In the genomic region with DNA sequence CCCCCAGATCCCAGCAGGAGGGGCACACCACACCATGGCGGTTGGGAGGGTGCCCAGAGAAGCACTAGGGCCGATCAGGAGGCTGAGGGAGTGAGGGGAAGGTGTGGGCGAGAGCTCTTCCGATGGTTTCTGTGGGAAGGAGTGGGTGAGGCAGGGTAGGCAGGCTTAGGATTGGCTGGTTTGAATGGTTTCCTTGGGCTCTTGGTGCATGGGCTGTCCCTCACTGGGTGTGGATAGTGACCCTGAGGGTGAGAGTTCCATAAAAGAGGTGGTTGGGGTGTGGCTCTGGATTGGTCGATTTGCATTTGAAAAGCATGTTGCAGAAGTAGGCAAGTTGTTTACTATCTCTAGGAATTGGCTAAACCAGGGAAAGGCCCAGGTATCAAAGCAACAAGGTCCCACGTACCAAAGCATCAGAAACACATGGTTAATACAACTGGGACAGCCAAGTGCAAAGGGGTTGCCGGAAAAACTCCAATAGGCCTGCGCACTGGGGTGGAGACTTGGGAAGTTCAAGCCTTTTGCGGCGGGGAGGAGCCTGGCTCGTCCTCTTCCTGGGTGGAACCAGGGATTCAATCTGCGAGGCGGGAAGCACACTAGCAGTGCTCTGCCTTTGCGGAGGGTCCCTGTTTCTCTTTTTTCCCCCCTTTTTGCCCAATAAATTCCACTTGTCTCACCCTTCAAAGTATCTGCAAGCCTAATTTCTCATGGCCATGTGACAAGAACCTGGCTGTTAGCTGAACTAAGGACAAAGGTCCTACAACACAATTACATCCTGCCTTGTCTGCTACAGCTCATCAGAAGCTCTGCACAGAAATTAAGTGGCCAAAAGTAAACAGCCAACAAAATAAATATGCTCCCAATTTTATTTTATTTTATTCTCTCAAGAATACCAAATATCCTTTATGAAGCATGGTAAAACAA, we compare ENCODE assay signal across 1 cellular context.
TF ChIP-seq lines count a peak whose summit lies in the region.

No MANE protein-coding gene starts in this region.

TF ChIP-seq in GM23338, 12 proteins besides CTCF, POLR2A, EP300 and RAD21 (continued from another document):
- no peak for TF ChIP-seq ZNF462 (CRISPR knock-in tag; IDR thresholded peaks at IDR 0.05)
- TF ChIP-seq STAT1 (IDR thresholded peaks at IDR 0.05; ENCODE audit: unreplicated experiment), result no peak
- no peak for TF ChIP-seq JUNB (IDR thresholded peaks at IDR 0.05; ENCODE audit: unreplicated experiment)
- no peak for TF ChIP-seq CREB1 (CRISPR knock-in tag; IDR thresholded peaks at IDR 0.05; ENCODE audit: low read depth)
- TF ChIP-seq POLR2AphosphoS5 (IDR thresholded peaks at IDR 0.05; ENCODE audit: low read depth), result no peak
- no peak for TF ChIP-seq EZH2 (IDR thresholded peaks at IDR 0.05; ENCODE audit: low read depth, unreplicated experiment)
- TF ChIP-seq ZNF331 (CRISPR knock-in tag; IDR thresholded peaks at IDR 0.05; ENCODE audit: low read depth), result no peak
- TF ChIP-seq ETS1 (IDR thresholded peaks at IDR 0.05), result no peak
- TF ChIP-seq, protein P1, sequence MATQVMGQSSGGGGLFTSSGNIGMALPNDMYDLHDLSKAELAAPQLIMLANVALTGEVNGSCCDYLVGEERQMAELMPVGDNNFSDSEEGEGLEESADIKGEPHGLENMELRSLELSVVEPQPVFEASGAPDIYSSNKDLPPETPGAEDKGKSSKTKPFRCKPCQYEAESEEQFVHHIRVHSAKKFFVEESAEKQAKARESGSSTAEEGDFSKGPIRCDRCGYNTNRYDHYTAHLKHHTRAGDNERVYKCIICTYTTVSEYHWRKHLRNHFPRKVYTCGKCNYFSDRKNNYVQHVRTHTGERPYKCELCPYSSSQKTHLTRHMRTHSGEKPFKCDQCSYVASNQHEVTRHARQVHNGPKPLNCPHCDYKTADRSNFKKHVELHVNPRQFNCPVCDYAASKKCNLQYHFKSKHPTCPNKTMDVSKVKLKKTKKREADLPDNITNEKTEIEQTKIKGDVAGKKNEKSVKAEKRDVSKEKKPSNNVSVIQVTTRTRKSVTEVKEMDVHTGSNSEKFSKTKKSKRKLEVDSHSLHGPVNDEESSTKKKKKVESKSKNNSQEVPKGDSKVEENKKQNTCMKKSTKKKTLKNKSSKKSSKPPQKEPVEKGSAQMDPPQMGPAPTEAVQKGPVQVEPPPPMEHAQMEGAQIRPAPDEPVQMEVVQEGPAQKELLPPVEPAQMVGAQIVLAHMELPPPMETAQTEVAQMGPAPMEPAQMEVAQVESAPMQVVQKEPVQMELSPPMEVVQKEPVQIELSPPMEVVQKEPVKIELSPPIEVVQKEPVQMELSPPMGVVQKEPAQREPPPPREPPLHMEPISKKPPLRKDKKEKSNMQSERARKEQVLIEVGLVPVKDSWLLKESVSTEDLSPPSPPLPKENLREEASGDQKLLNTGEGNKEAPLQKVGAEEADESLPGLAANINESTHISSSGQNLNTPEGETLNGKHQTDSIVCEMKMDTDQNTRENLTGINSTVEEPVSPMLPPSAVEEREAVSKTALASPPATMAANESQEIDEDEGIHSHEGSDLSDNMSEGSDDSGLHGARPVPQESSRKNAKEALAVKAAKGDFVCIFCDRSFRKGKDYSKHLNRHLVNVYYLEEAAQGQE (IDR thresholded peaks at IDR 0.05; ENCODE audit: unreplicated experiment), result no peak
- TF ChIP-seq EZH2phosphoT487 (IDR thresholded peaks at IDR 0.05; ENCODE audit: unreplicated experiment), result no peak
